In the genomic region with DNA sequence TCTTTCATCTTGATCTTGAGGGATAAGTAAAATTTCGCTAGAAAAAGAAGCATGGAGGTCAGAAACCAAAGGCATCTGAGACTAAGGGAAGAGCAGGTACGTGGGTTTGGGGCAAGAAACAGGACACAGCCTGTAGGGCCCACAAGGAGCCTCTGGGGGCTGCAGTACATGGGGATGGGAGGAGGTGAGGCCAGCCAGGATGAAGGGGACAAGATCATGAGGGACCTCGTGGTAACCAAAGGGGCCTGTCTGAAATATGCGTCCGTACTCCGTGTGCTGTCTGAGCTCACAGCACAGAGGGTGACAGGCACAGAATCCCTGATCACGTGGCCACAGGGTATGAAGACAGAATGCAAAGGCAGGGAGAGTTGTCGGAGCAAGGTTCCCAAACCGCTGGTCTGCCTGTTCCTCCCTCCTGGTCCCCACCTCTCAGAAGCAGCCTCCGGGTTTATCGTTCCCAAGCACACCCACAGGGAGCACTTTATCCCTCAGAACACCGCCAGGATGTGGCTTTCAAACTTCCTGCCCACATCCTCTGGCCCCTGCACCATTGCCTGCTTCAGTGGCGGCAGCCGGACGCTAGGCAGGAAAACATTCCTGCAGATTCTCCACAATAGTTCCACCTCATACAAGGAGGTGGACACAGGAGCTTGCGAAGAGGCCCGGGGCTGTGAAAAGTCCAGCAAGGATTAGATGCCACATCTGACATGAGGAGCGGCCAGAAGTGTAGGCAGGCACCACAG, we compare ENCODE assay signal across 1 cellular context.
A peak's percentile ranks its signal among the peaks of the same experiment; 100 is the strongest.
TF ChIP-seq lines count a peak whose summit lies in the region.

No MANE protein-coding gene starts in this region.

TF ChIP-seq in HepG2, 621 proteins besides CTCF, POLR2A, EP300 and RAD21 (continued from another document and continues in another):
- TF ChIP-seq, protein P1, sequence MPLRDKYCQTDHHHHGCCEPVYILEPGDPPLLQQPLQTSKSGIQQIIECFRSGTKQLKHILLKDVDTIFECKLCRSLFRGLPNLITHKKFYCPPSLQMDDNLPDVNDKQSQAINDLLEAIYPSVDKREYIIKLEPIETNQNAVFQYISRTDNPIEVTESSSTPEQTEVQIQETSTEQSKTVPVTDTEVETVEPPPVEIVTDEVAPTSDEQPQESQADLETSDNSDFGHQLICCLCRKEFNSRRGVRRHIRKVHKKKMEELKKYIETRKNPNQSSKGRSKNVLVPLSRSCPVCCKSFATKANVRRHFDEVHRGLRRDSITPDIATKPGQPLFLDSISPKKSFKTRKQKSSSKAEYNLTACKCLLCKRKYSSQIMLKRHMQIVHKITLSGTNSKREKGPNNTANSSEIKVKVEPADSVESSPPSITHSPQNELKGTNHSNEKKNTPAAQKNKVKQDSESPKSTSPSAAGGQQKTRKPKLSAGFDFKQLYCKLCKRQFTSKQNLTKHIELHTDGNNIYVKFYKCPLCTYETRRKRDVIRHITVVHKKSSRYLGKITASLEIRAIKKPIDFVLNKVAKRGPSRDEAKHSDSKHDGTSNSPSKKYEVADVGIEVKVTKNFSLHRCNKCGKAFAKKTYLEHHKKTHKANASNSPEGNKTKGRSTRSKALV (CRISPR knock-in tag; IDR thresholded peaks at IDR 0.05) = no peak
- TF ChIP-seq, protein P2, sequence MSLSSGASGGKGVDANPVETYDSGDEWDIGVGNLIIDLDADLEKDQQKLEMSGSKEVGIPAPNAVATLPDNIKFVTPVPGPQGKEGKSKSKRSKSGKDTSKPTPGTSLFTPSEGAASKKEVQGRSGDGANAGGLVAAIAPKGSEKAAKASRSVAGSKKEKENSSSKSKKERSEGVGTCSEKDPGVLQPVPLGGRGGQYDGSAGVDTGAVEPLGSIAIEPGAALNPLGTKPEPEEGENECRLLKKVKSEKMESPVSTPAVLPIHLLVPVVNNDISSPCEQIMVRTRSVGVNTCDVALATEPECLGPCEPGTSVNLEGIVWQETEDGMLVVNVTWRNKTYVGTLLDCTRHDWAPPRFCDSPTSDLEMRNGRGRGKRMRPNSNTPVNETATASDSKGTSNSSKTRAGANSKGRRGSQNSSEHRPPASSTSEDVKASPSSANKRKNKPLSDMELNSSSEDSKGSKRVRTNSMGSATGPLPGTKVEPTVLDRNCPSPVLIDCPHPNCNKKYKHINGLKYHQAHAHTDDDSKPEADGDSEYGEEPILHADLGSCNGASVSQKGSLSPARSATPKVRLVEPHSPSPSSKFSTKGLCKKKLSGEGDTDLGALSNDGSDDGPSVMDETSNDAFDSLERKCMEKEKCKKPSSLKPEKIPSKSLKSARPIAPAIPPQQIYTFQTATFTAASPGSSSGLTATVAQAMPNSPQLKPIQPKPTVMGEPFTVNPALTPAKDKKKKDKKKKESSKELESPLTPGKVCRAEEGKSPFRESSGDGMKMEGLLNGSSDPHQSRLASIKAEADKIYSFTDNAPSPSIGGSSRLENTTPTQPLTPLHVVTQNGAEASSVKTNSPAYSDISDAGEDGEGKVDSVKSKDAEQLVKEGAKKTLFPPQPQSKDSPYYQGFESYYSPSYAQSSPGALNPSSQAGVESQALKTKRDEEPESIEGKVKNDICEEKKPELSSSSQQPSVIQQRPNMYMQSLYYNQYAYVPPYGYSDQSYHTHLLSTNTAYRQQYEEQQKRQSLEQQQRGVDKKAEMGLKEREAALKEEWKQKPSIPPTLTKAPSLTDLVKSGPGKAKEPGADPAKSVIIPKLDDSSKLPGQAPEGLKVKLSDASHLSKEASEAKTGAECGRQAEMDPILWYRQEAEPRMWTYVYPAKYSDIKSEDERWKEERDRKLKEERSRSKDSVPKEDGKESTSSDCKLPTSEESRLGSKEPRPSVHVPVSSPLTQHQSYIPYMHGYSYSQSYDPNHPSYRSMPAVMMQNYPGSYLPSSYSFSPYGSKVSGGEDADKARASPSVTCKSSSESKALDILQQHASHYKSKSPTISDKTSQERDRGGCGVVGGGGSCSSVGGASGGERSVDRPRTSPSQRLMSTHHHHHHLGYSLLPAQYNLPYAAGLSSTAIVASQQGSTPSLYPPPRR (CRISPR knock-in tag; IDR thresholded peaks at IDR 0.05; ENCODE audit: borderline replicate concordance) = no peak
- no peak for TF ChIP-seq SALL2 (CRISPR knock-in tag; IDR thresholded peaks at IDR 0.05)
- TF ChIP-seq ZNF678 (CRISPR knock-in tag; IDR thresholded peaks at IDR 0.05) = 0 out of 2 replicates have a peak, but pooled peaks have one; percentile 58
- 0 out of 2 replicates have a peak, but pooled peaks have one; percentile 31 for TF ChIP-seq ZSCAN29 (CRISPR knock-in tag; conservative IDR thresholded peaks at IDR 0.05)
- TF ChIP-seq RFX5 (IDR thresholded peaks at IDR 0.05; ENCODE audit: low read depth, low read length) = no peak
- TF ChIP-seq ARNT2 (CRISPR knock-in tag; IDR thresholded peaks at IDR 0.05; ENCODE audit: low read depth) = no peak
- TF ChIP-seq SIN3A (IDR thresholded peaks at IDR 0.05; ENCODE audit: borderline replicate concordance, low read depth, low read length) = no peak
- TF ChIP-seq ZNF263 (CRISPR knock-in tag; IDR thresholded peaks at IDR 0.05) = peak; percentile 97
- 0 out of 2 replicates have a peak, but pooled peaks have one; percentile 49 for TF ChIP-seq ZNF350 (CRISPR knock-in tag; IDR thresholded peaks at IDR 0.05; ENCODE audit: borderline replicate concordance, low read depth)
- TF ChIP-seq HNRNPK (IDR thresholded peaks at IDR 0.05; ENCODE audit: low read depth, low read length, poor library complexity, severe bottlenecking) = no peak
- peak; percentile 28; the same call in 1 of the 2 replicates for TF ChIP-seq ARHGAP35 (CRISPR knock-in tag; IDR thresholded peaks at IDR 0.05; ENCODE audit: borderline replicate concordance)
- no peak for TF ChIP-seq KLF9 (CRISPR knock-in tag; IDR thresholded peaks at IDR 0.05; ENCODE audit: low read depth)
- TF ChIP-seq, protein P3, sequence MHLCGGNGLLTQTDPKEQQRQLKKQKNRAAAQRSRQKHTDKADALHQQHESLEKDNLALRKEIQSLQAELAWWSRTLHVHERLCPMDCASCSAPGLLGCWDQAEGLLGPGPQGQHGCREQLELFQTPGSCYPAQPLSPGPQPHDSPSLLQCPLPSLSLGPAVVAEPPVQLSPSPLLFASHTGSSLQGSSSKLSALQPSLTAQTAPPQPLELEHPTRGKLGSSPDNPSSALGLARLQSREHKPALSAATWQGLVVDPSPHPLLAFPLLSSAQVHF (CRISPR knock-in tag; IDR thresholded peaks at IDR 0.05) = no peak
- no peak for TF ChIP-seq ZNF790 (CRISPR knock-in tag; IDR thresholded peaks at IDR 0.05; ENCODE audit: borderline replicate concordance)
- no peak for TF ChIP-seq BRD4 (CRISPR knock-in tag; IDR thresholded peaks at IDR 0.05)
- no peak for TF ChIP-seq RFXANK (CRISPR knock-in tag; IDR thresholded peaks at IDR 0.05)
- TF ChIP-seq ZNF761 (CRISPR knock-in tag; conservative IDR thresholded peaks at IDR 0.05) = 0 out of 2 replicates have a peak, but pooled peaks have one; percentile 82
- TF ChIP-seq ZNF768 (CRISPR knock-in tag; IDR thresholded peaks at IDR 0.05) = peak; percentile 20; the same call in 1 of the 2 replicates
- TF ChIP-seq CBX1 (IDR thresholded peaks at IDR 0.05; ENCODE audit: low read depth) = no peak
- no peak for TF ChIP-seq ZNF446 (CRISPR knock-in tag; IDR thresholded peaks at IDR 0.05)
- no peak for TF ChIP-seq ZNF282 (IDR thresholded peaks at IDR 0.05; ENCODE audit: partially characterized antibody)
- no peak for TF ChIP-seq ZNF430 (CRISPR knock-in tag; IDR thresholded peaks at IDR 0.05)
- no peak for TF ChIP-seq ZNF253 (CRISPR knock-in tag; IDR thresholded peaks at IDR 0.05; ENCODE audit: borderline replicate concordance)
- TF ChIP-seq KDM6A (CRISPR knock-in tag; IDR thresholded peaks at IDR 0.05; ENCODE audit: low read depth) = no peak
- TF ChIP-seq, protein P4, sequence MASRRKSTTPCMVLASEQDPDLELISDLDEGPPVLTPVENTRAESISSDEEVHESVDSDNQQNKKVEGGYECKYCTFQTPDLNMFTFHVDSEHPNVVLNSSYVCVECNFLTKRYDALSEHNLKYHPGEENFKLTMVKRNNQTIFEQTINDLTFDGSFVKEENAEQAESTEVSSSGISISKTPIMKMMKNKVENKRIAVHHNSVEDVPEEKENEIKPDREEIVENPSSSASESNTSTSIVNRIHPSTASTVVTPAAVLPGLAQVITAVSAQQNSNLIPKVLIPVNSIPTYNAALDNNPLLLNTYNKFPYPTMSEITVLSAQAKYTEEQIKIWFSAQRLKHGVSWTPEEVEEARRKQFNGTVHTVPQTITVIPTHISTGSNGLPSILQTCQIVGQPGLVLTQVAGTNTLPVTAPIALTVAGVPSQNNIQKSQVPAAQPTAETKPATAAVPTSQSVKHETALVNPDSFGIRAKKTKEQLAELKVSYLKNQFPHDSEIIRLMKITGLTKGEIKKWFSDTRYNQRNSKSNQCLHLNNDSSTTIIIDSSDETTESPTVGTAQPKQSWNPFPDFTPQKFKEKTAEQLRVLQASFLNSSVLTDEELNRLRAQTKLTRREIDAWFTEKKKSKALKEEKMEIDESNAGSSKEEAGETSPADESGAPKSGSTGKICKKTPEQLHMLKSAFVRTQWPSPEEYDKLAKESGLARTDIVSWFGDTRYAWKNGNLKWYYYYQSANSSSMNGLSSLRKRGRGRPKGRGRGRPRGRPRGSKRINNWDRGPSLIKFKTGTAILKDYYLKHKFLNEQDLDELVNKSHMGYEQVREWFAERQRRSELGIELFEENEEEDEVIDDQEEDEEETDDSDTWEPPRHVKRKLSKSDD (CRISPR knock-in tag; IDR thresholded peaks at IDR 0.05; ENCODE audit: low read depth) = no peak
- peak; percentile 65; the same call in 1 of the 2 replicates for TF ChIP-seq ZNF558 (CRISPR knock-in tag; IDR thresholded peaks at IDR 0.05; ENCODE audit: borderline replicate concordance)
- TF ChIP-seq ZNF670 (CRISPR knock-in tag; IDR thresholded peaks at IDR 0.05; ENCODE audit: borderline replicate concordance) = no peak
- TF ChIP-seq ZNF772 (CRISPR knock-in tag; IDR thresholded peaks at IDR 0.05) = no peak
- TF ChIP-seq, protein P5, sequence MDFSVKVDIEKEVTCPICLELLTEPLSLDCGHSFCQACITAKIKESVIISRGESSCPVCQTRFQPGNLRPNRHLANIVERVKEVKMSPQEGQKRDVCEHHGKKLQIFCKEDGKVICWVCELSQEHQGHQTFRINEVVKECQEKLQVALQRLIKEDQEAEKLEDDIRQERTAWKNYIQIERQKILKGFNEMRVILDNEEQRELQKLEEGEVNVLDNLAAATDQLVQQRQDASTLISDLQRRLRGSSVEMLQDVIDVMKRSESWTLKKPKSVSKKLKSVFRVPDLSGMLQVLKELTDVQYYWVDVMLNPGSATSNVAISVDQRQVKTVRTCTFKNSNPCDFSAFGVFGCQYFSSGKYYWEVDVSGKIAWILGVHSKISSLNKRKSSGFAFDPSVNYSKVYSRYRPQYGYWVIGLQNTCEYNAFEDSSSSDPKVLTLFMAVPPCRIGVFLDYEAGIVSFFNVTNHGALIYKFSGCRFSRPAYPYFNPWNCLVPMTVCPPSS (IDR thresholded peaks at IDR 0.05) = no peak
- TF ChIP-seq, protein P6, sequence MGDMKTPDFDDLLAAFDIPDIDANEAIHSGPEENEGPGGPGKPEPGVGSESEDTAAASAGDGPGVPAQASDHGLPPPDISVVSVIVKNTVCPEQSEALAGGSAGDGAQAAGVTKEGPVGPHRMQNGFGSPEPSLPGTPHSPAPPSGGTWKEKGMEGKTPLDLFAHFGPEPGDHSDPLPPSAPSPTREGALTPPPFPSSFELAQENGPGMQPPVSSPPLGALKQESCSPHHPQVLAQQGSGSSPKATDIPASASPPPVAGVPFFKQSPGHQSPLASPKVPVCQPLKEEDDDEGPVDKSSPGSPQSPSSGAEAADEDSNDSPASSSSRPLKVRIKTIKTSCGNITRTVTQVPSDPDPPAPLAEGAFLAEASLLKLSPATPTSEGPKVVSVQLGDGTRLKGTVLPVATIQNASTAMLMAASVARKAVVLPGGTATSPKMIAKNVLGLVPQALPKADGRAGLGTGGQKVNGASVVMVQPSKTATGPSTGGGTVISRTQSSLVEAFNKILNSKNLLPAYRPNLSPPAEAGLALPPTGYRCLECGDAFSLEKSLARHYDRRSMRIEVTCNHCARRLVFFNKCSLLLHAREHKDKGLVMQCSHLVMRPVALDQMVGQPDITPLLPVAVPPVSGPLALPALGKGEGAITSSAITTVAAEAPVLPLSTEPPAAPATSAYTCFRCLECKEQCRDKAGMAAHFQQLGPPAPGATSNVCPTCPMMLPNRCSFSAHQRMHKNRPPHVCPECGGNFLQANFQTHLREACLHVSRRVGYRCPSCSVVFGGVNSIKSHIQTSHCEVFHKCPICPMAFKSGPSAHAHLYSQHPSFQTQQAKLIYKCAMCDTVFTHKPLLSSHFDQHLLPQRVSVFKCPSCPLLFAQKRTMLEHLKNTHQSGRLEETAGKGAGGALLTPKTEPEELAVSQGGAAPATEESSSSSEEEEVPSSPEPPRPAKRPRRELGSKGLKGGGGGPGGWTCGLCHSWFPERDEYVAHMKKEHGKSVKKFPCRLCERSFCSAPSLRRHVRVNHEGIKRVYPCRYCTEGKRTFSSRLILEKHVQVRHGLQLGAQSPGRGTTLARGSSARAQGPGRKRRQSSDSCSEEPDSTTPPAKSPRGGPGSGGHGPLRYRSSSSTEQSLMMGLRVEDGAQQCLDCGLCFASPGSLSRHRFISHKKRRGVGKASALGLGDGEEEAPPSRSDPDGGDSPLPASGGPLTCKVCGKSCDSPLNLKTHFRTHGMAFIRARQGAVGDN (CRISPR knock-in tag; IDR thresholded peaks at IDR 0.05) = peak; percentile 51
- no peak for TF ChIP-seq ISL2 (CRISPR knock-in tag; IDR thresholded peaks at IDR 0.05)
- TF ChIP-seq, protein P7, sequence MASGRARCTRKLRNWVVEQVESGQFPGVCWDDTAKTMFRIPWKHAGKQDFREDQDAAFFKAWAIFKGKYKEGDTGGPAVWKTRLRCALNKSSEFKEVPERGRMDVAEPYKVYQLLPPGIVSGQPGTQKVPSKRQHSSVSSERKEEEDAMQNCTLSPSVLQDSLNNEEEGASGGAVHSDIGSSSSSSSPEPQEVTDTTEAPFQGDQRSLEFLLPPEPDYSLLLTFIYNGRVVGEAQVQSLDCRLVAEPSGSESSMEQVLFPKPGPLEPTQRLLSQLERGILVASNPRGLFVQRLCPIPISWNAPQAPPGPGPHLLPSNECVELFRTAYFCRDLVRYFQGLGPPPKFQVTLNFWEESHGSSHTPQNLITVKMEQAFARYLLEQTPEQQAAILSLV (CRISPR knock-in tag; IDR thresholded peaks at IDR 0.05; ENCODE audit: borderline replicate concordance) = 0 out of 2 replicates have a peak, but pooled peaks have one; percentile 9
- TF ChIP-seq TAF15 (IDR thresholded peaks at IDR 0.05; ENCODE audit: low read depth, low read length, poor library complexity, severe bottlenecking) = no peak
- TF ChIP-seq ZNF547 (CRISPR knock-in tag; IDR thresholded peaks at IDR 0.05) = no peak
- no peak for TF ChIP-seq MXD4 (CRISPR knock-in tag; IDR thresholded peaks at IDR 0.05)
- TF ChIP-seq, protein P8, sequence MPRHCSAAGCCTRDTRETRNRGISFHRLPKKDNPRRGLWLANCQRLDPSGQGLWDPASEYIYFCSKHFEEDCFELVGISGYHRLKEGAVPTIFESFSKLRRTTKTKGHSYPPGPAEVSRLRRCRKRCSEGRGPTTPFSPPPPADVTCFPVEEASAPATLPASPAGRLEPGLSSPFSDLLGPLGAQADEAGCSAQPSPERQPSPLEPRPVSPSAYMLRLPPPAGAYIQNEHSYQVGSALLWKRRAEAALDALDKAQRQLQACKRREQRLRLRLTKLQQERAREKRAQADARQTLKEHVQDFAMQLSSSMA (CRISPR knock-in tag; IDR thresholded peaks at IDR 0.05) = no peak
- TF ChIP-seq, protein P9, sequence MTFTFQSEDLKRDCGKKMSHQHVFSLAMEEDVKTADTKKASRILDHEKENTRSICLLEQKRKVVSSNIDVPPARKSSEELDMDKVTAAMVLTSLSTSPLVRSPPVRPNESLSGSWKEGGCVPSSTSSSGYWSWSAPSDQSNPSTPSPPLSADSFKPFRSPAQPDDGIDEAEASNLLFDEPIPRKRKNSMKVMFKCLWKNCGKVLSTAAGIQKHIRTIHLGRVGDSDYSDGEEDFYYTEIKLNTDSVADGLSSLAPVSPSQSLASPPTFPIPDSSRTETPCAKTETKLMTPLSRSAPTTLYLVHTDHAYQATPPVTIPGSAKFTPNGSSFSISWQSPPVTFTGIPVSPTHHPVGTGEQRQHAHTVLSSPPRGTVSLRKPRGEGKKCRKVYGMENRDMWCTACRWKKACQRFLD (CRISPR knock-in tag; IDR thresholded peaks at IDR 0.05; ENCODE audit: borderline replicate concordance) = no peak
- TF ChIP-seq SNRNP70 (IDR thresholded peaks at IDR 0.05; ENCODE audit: low read depth, low read length) = no peak
- 0 out of 2 replicates have a peak, but pooled peaks have one; percentile 34 for TF ChIP-seq KLF12 (CRISPR knock-in tag; IDR thresholded peaks at IDR 0.05; ENCODE audit: borderline replicate concordance)
